8 cellular contexts compared by ENCODE assay signal in the genomic region with DNA sequence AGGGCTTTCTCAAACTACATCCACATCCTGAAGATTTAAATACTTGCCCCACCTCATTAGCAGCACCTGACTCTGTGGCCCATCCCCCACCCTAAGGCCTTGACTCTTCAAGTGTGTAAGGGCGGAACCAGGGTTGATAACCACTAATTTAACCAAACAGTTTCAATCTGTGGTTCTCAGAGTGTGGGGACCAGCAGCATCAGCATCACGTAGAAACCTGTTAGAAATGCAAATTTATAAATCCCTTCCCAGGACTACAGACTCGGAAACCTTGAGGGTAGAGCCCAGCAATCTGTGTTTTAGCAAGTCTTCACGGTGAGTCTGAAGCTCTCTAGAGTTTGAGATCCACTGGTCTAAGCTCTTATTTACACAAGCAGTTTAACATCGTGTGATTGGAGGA. TPM values are rescaled to one million over a fixed set of nuclear protein-coding genes. Genes with fewer than 3 reads are reported as not detected.
DNase-seq lines count a peak whose midpoint lies in the region; ATAC-seq and TF ChIP-seq lines count a peak whose summit lies in the region.
"Had no signal": no experiment of that assay in that cellular context is flagged by ENCODE, and none has a peak within 500 bp of the region (broad histone marks: within the 10 kb centered on the region; RNA-seq: fewer than 3 reads in every experiment).

No MANE protein-coding gene starts in this region.

- peak overlapping the region; percentile 64 to 87 (median 78) for H3K4me3 Mint-ChIP-seq in naive B cell

- no peaks in the 10 kb centered on the region for H3K36me3 Mint-ChIP-seq in naive B cell

- peaks cover 20 to 51% (median 49%) of the 10 kb centered on the region in 3 donors for H3K4me1 Mint-ChIP-seq in naive B cell

- H3K27ac ChIP-seq in HL-60 (replicated peaks), result peak overlapping the region; percentile 22
- H3K27ac ChIP-seq: VCaP had no signal

- ATAC-seq in GM19043 (IDR thresholded peaks at IDR 0.05; ENCODE audit: low read depth, unreplicated experiment), result peak; percentile 90
- ATAC-seq in HG02588 (IDR thresholded peaks at IDR 0.05; ENCODE audit: unreplicated experiment), result peak; percentile 87
- ATAC-seq in naive B cell (ENCODE audit: low read depth in 2 of 2), result peak; percentile 90 to 92
- no peak for ATAC-seq in SK-N-SH treated with all-trans-retinoic acid at 6 μM for 48 hours

- H3K27ac Mint-ChIP-seq in naive B cell, result peak overlapping the region; percentile 91 to 97 (median 96)

- H3K9me3 Mint-ChIP-seq in naive B cell, result no peaks in the 10 kb centered on the region

- no peaks in the 10 kb centered on the region for H3K27me3 ChIP-seq in HL-60 (ENCODE audit: insufficient read depth, poor library complexity, severe bottlenecking)

- no peak for TF ChIP-seq CTCF in HL-60 (IDR thresholded peaks at IDR 0.05; ENCODE audit: insufficient read depth, low read length)

- DNase-seq in HL-60 (ENCODE audit: low read depth in 1 of 2, low spot score in 1 of 2), result no peak
- DNase-seq in naive B cell, result peak; percentile 88
- no peak for DNase-seq in NCI-H2081 (lab: John Stamatoyannopoulos, UW)
- DNase-seq in midbrain (lab: John Stamatoyannopoulos, UW), result no peak

- no peaks in the 10 kb centered on the region for H3K27me3 Mint-ChIP-seq in naive B cell

- H3K4me3 ChIP-seq in HL-60 (replicated peaks; ENCODE audit: insufficient read depth, low read length), result no peak overlapping the region

TF ChIP-seq in SK-N-SH treated with all-trans-retinoic acid at 6 μM for 48 hours, 23 proteins besides CTCF, POLR2A, EP300 and RAD21:
- TF ChIP-seq BACH2 (CRISPR knock-in tag; IDR thresholded peaks at IDR 0.05; ENCODE audit: borderline replicate concordance) (no peak), TCF4 (CRISPR knock-in tag; IDR thresholded peaks at IDR 0.05; ENCODE audit: borderline replicate concordance) (no peak), ZNF70 (CRISPR knock-in tag; IDR thresholded peaks at IDR 0.05) (no peak)
- TF ChIP-seq, protein P1, sequence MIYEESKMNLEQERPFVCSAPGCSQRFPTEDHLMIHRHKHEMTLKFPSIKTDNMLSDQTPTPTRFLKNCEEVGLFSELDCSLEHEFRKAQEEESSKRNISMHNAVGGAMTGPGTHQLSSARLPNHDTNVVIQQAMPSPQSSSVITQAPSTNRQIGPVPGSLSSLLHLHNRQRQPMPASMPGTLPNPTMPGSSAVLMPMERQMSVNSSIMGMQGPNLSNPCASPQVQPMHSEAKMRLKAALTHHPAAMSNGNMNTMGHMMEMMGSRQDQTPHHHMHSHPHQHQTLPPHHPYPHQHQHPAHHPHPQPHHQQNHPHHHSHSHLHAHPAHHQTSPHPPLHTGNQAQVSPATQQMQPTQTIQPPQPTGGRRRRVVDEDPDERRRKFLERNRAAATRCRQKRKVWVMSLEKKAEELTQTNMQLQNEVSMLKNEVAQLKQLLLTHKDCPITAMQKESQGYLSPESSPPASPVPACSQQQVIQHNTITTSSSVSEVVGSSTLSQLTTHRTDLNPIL (CRISPR knock-in tag; IDR thresholded peaks at IDR 0.05; ENCODE audit: low read depth), result no peak
TF ChIP-seq in SK-N-SH treated with all-trans-retinoic acid at 6 μM for 48 hours: peak in this region for 0.

RNA-seq across cellular contexts. Expression of a gene that starts 12.4 kb away (rescaled TPM):
- 10 to 100 TPM; 12.9 to 53.9 (median 44.7) TPM for polyA plus RNA-seq in naive B cell (ENCODE audit: low read depth in 6 of 6)
